Comparison of ENCODE assay signal across 1 cellular context in genomic region chr2:222944971-222945740, GRCh38.
TF ChIP-seq lines count a peak whose summit lies in the region.

No MANE protein-coding gene starts in this region.

TF ChIP-seq in WTC11, 78 proteins besides CTCF, POLR2A, EP300 and RAD21 (continued from another document):
- TF ChIP-seq IRF1 (CRISPR knock-in tag; IDR thresholded peaks at IDR 0.05) (no peak), AFF4 (CRISPR knock-in tag; IDR thresholded peaks at IDR 0.05; ENCODE audit: borderline replicate concordance) (no peak), JAZF1 (CRISPR knock-in tag; IDR thresholded peaks at IDR 0.05) (no peak), SMAD3 (CRISPR knock-in tag; IDR thresholded peaks at IDR 0.05; ENCODE audit: borderline replicate concordance) (no peak), ZNF423 (CRISPR knock-in tag; IDR thresholded peaks at IDR 0.05) (no peak)
- TF ChIP-seq, protein P1, sequence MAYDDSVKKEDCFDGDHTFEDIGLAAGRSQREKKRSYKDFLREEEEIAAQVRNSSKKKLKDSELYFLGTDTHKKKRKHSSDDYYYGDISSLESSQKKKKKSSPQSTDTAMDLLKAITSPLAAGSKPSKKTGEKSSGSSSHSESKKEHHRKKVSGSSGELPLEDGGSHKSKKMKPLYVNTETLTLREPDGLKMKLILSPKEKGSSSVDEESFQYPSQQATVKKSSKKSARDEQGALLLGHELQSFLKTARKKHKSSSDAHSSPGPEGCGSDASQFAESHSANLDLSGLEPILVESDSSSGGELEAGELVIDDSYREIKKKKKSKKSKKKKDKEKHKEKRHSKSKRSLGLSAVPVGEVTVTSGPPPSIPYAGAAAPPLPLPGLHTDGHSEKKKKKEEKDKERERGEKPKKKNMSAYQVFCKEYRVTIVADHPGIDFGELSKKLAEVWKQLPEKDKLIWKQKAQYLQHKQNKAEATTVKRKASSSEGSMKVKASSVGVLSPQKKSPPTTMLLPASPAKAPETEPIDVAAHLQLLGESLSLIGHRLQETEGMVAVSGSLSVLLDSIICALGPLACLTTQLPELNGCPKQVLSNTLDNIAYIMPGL (CRISPR knock-in tag; IDR thresholded peaks at IDR 0.05), result no peak
- TF ChIP-seq, protein P2, sequence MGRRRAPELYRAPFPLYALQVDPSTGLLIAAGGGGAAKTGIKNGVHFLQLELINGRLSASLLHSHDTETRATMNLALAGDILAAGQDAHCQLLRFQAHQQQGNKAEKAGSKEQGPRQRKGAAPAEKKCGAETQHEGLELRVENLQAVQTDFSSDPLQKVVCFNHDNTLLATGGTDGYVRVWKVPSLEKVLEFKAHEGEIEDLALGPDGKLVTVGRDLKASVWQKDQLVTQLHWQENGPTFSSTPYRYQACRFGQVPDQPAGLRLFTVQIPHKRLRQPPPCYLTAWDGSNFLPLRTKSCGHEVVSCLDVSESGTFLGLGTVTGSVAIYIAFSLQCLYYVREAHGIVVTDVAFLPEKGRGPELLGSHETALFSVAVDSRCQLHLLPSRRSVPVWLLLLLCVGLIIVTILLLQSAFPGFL (CRISPR knock-in tag; IDR thresholded peaks at IDR 0.05; ENCODE audit: borderline replicate concordance), result no peak
